ENCODE assay signal across 27 cellular contexts in the genomic region with DNA sequence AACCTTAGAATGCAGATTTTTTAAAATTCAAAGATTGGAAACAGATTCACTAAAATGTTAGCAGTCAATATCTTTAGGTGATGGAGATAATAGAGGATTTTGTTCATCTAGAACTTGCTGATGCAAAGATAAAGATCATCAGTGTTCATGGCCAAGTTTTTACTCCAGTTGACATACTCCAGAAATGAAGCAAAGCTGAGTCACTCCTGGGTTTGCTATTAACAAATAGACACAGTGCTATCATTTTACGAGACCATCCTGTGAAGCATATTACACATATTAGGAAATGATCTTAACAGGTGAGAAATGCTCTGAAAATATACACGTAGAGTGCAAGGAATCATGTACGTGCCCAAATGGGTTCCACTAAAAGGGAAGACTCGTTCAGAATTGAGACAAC.
DNase-seq lines count a peak whose midpoint lies in the region; FAIRE-seq and TF ChIP-seq lines count a peak whose summit lies in the region.
"Had no signal": no experiment of that assay in that cellular context is flagged by ENCODE, and none has a peak within 500 bp of the region (broad histone marks: within the 10 kb centered on the region; RNA-seq: fewer than 3 reads in every experiment).

No MANE protein-coding gene starts in this region.

- H3K27me3 ChIP-seq in bronchial epithelial cell (ENCODE audit: control insufficient read depth, insufficient read depth, low read length), result no peaks in the 10 kb centered on the region
- H3K27me3 ChIP-seq: testis had no signal

- no peak for FAIRE-seq in bronchial epithelial cell (lab: Jason Lieb, UNC)
- FAIRE-seq: urothelium cell line had no signal

- DNase-seq in DMS53 (lab: John Stamatoyannopoulos, UW) (peak; percentile 11), DMS53 treated with DMSO at 0.1 percent for 48 hours (lab: John Stamatoyannopoulos, UW; ENCODE audit: unreplicated experiment) (no peak), bronchial epithelial cell (ENCODE audit: low read depth) (peak; percentile 25), iris pigment epithelial cell (ENCODE audit: low read depth) (peak; percentile 44), T-helper 2 cell (no peak), HCEC 1CT (no peak), midbrain (lab: John Stamatoyannopoulos, UW) (no peak), GF-D8 (lab: John Stamatoyannopoulos, UW) (no peak)
- DNase-seq: activated CD4-positive, alpha-beta T cell treated with anti-CD3 and anti-CD28 coated beads for 48 hours; activated CD8-positive, alpha-beta memory T cell treated with anti-CD3 and anti-CD28 coated beads for 24 hours; activated effector memory CD4-positive, alpha-beta T cell treated with anti-CD3 and anti-CD28 coated beads, Interleukin-2, amount 50 U/mL, for 16 hours; activated naive CD8-positive, alpha-beta T cell treated with anti-CD3 and anti-CD28 coated beads for 36 hours; CD4-positive, alpha-beta memory T cell; heart right ventricle; Karpas-422; left cardiac atrium; mammary epithelial cell; NCI-H2171; NCI-H524 treated with DMSO at 0.1 percent for 48 hours; NK-92 treated with Interleukin-12 subunit alpha and Interleukin-12 subunit beta, amount 100 ng/mL, for 24 hours; posterior cingulate gyrus; SIG-M5; stimulated activated CD4-positive, alpha-beta T cell treated with anti-CD3 and anti-CD28 coated beads, Interleukin-4, amount 100 ng/mL, for 4 hours; stimulated activated naive B cell treated with anti-CD40 and anti-IgM and Interleukin-4, amounts not matched to agents 10 μg/mL and 1 μg/mL and 100 μg/mL, for 72 hours; T-helper 9 cell; testis had no signal

- H3K36me3 ChIP-seq in bronchial epithelial cell (ENCODE audit: control insufficient read depth, insufficient read depth, low read length), result no peaks in the 10 kb centered on the region
- H3K36me3 ChIP-seq: heart right ventricle had no signal

- no peak overlapping the region for H3K4me3 ChIP-seq in bronchial epithelial cell (ENCODE audit: low read depth, low read length)
- H3K4me3 ChIP-seq: heart right ventricle, testis had no signal

- TF ChIP-seq CTCF in bronchial epithelial cell (IDR thresholded peaks at IDR 0.05; ENCODE audit: insufficient read depth, low read length, severe bottlenecking), result no peak

Comparison
In these comparisons a context has a peak if more than half of its experiments do, and no peak if none do; other contexts are left out.
1. DNase-seq: peak in DMS53 (single experiment), bronchial epithelial cell (single experiment) and iris pigment epithelial cell (single experiment); none in DMS53 treated with DMSO at 0.1 percent for 48 hours (single experiment), T-helper 2 cell (0 of 5), HCEC 1CT (single experiment), midbrain (single experiment) and GF-D8 (single experiment).